Comparison of ENCODE assay signal across 19 cellular contexts in genomic region chr5:145941096-145941676, GRCh38. TPM values are rescaled to one million over a fixed set of nuclear protein-coding genes. Genes with fewer than 3 reads are reported as not detected.
DNase-seq lines count a peak whose midpoint lies in the region; ATAC-seq and TF ChIP-seq lines count a peak whose summit lies in the region.
"Had no signal": no experiment of that assay in that cellular context is flagged by ENCODE, and none has a peak within 500 bp of the region (broad histone marks: within the 10 kb centered on the region; RNA-seq: fewer than 3 reads in every experiment).

No MANE protein-coding gene starts in this region.

- POLR2A ChIA-PET in PC-3 (lab: Charles Lee; ENCODE audit: unreplicated experiment), result no interaction called here
- POLR2A ChIA-PET in SK-N-SH (lab: Yijun Ruan, JAX), result no interaction called here

- H3K36me3 ChIP-seq in PC-3 (ENCODE audit: low read depth, low read length), result no peaks in the 10 kb centered on the region
- no peaks in the 10 kb centered on the region for H3K36me3 ChIP-seq in body of pancreas (replicated peaks in 1 of 2; ENCODE audit: insufficient read depth in 1 of 2, low read depth in 2 of 2)
- no peaks in the 10 kb centered on the region for H3K36me3 ChIP-seq in mucosa of rectum (ENCODE audit: control insufficient read depth in 2 of 2, insufficient read depth in 2 of 2, low read length in 2 of 2)
- no peaks in the 10 kb centered on the region for H3K36me3 ChIP-seq in SK-N-SH (replicated peaks in 1 of 2; ENCODE audit: control insufficient read depth in 1 of 2, insufficient read depth in 2 of 2, low read length in 1 of 2)
- H3K36me3 ChIP-seq: right lobe of liver, uterus had no signal

- peak; percentile 45 for DNase-seq in EH (ENCODE audit: low read depth)
- DNase-seq in PC-3, result peak; percentile 15
- DNase-seq in body of pancreas, result no peak
- no peak for DNase-seq in NCI-H345 treated with DMSO at 0.1 percent for 48 hours (lab: John Stamatoyannopoulos, UW; ENCODE audit: unreplicated experiment)
- DNase-seq in effector CD4-positive, alpha-beta T cell, result no peak
- DNase-seq in SK-N-SH, result no peak
- DNase-seq: activated CD4-positive, alpha-beta T cell treated with anti-CD3 and anti-CD28 coated beads, Interleukin-2, amount 50 U/mL, for 48 hours; activated naive CD8-positive, alpha-beta T cell treated with anti-CD3 and anti-CD28 coated beads for 36 hours; activated T-cell treated with anti-CD3 and anti-CD28 coated beads, Interleukin-2, amount 50 U/mL, for 4 hours; CD8-positive, alpha-beta memory T cell; glutamatergic neuron; NCI-H1092 treated with DMSO at 0.1 percent for 48 hours; NCI-H774; right lobe of liver; uterus had no signal

- ATAC-seq in PC-3 (no peak), body of pancreas (no peak), GM19452 (IDR thresholded peaks at IDR 0.05; ENCODE audit: unreplicated experiment) (no peak)
- ATAC-seq: K562, right lobe of liver had no signal

- H3K9me2 ChIP-seq in PC-3 (replicated peaks; ENCODE audit: low read length) (no peaks in the 10 kb centered on the region), SK-N-SH (no peaks in the 10 kb centered on the region)

- H3K9ac ChIP-seq in PC-3 (ENCODE audit: low read length) (no peak overlapping the region), mucosa of rectum (ENCODE audit: low read depth in 1 of 2, low read length in 2 of 2) (no peak overlapping the region), SK-N-SH (no peak overlapping the region)

- intact Hi-C loops in PC-3 (cut with micrococcal nuclease), result no loop called here
- intact Hi-C loops in body of pancreas (cut with DNase I), result no loop called here

- BruUV-seq in PC-3 (replicated peaks; lab: Mats Ljungman, UMichigan), result no TSS peak

- no peaks in the 10 kb centered on the region for H3K27me3 ChIP-seq in PC-3 (ENCODE audit: low read length)
- no peaks in the 10 kb centered on the region for H3K27me3 ChIP-seq in body of pancreas
- H3K27me3 ChIP-seq in mucosa of rectum (ENCODE audit: control insufficient read depth in 2 of 2, insufficient read depth in 2 of 2, low read length in 2 of 2), result no peaks in the 10 kb centered on the region
- no peaks in the 10 kb centered on the region for H3K27me3 ChIP-seq in SK-N-SH (ENCODE audit: insufficient read depth)
- H3K27me3 ChIP-seq: right lobe of liver, uterus had no signal

- no peak overlapping the region for H2AFZ ChIP-seq in PC-3 (ENCODE audit: low read length)
- no peak overlapping the region for H2AFZ ChIP-seq in SK-N-SH (ENCODE audit: low read depth)

- H3K4me2 ChIP-seq in PC-3 (ENCODE audit: low read length) (no peak overlapping the region), SK-N-SH (no peak overlapping the region)

- H3K4me3 ChIP-seq in PC-3 (ENCODE audit: low read length) (no peak overlapping the region), body of pancreas (no peak overlapping the region), mucosa of rectum (ENCODE audit: low read length in 2 of 2) (no peak overlapping the region), SK-N-SH (ENCODE audit: low read depth in 2 of 2, low read length in 1 of 2) (no peak overlapping the region)
- H3K4me3 ChIP-seq: K562, right lobe of liver, uterus had no signal

- H3F3A ChIP-seq in PC-3 (ENCODE audit: low read length, unreplicated experiment) (no peaks in the 10 kb centered on the region), SK-N-SH (replicated peaks; ENCODE audit: insufficient read depth) (peaks cover 23% of the 10 kb centered on the region)

- no peak for TF ChIP-seq EP300 in SK-N-SH (IDR thresholded peaks at IDR 0.05; ENCODE audit: borderline replicate concordance in 1 of 2, low read depth in 1 of 2, low read length in 1 of 2)

- H4K20me1 ChIP-seq in PC-3 (ENCODE audit: low read length), result no peaks in the 10 kb centered on the region
- no peaks in the 10 kb centered on the region for H4K20me1 ChIP-seq in SK-N-SH (ENCODE audit: insufficient read depth)

- H3K79me2 ChIP-seq in PC-3 (ENCODE audit: low read length), result peaks cover 24% of the 10 kb centered on the region
- no peaks in the 10 kb centered on the region for H3K79me2 ChIP-seq in SK-N-SH (ENCODE audit: insufficient read depth)

- H3K27ac ChIP-seq in PC-3 (ENCODE audit: low read length), result peak overlapping the region; percentile 29; the same call in 1 of the 2 replicates
- peak overlapping the region; percentile 34 to 84 (median 66) for H3K27ac ChIP-seq in body of pancreas
- peak overlapping the region; percentile 39 to 60 for H3K27ac ChIP-seq in mucosa of rectum (ENCODE audit: low read depth in 2 of 2, low read length in 2 of 2)
- H3K27ac ChIP-seq in SK-N-SH (ENCODE audit: low read depth in 2 of 2, low read length in 1 of 2), result no peak overlapping the region
- H3K27ac ChIP-seq: right lobe of liver, uterus, VCaP had no signal

- no peak for TF ChIP-seq RAD21 in SK-N-SH (IDR thresholded peaks at IDR 0.05; ENCODE audit: low read length)

- H3K4me1 ChIP-seq in PC-3 (ENCODE audit: insufficient read depth, low read length) (peaks cover 53% of the 10 kb centered on the region), body of pancreas (peaks cover 65% of the 10 kb centered on the region), mucosa of rectum (ENCODE audit: control insufficient read depth in 2 of 2, insufficient read depth in 2 of 2, low read length in 2 of 2) (peaks cover 33 to 65% of the 10 kb centered on the region in 2 donors), SK-N-SH (ENCODE audit: control insufficient read depth in 1 of 2, insufficient read depth in 2 of 2, low read depth in 1 of 2, low read length in 1 of 2) (peaks cover 20 to 47% of the 10 kb centered on the region in 2 experiments)
- H3K4me1 ChIP-seq: uterus had no signal

- 73 to 91% methylated on average over 2 of the region's 2 CpGs for WGBS in body of pancreas, 2 donors
- 91% methylated on average over 2 of the region's 2 CpGs for whole genome bisulfite sequencing in SK-N-SH (ENCODE audit: low lambda C conversion rate)

- CTCF ChIA-PET in PC-3 (lab: Charles Lee), result no interaction called here
- CTCF ChIA-PET in SK-N-SH (lab: Yijun Ruan, JAX), result interaction anchor here (1.6 kb wide), 1 partner anchor 10 kb away, joined by 5 read pairs; no protein-coding TSS in a partner anchor

- H3K9me3 ChIP-seq in PC-3 (ENCODE audit: low read length) (no peaks in the 10 kb centered on the region), body of pancreas (no peaks in the 10 kb centered on the region), mucosa of rectum (ENCODE audit: control insufficient read depth in 2 of 2, low read length in 2 of 2) (no peaks in the 10 kb centered on the region), SK-N-SH (no peaks in the 10 kb centered on the region)
- H3K9me3 ChIP-seq: right lobe of liver, uterus had no signal

- no peak for TF ChIP-seq CTCF in PC-3 (conservative IDR thresholded peaks at IDR 0.05; ENCODE audit: low read depth, low read length)
- TF ChIP-seq CTCF in body of pancreas (IDR thresholded peaks at IDR 0.05), result no peak
- no peak for TF ChIP-seq CTCF in SK-N-SH (IDR thresholded peaks at IDR 0.05)

- no peak for TF ChIP-seq POLR2A in body of pancreas (IDR thresholded peaks at IDR 0.05)

TF ChIP-seq in SK-N-SH, 30 proteins besides CTCF, POLR2A, EP300 and RAD21 (continues in another document):
- TF ChIP-seq MAX (IDR thresholded peaks at IDR 0.05; ENCODE audit: low read depth) (no peak), RCOR1 (IDR thresholded peaks at IDR 0.05; ENCODE audit: low read length) (no peak), TCF12 (IDR thresholded peaks at IDR 0.05) (no peak), SIN3A (IDR thresholded peaks at IDR 0.05; ENCODE audit: borderline replicate concordance, low read depth, low read length) (no peak), FOXJ3 (CRISPR knock-in tag; IDR thresholded peaks at IDR 0.05) (no peak)
- TF ChIP-seq, protein P1, sequence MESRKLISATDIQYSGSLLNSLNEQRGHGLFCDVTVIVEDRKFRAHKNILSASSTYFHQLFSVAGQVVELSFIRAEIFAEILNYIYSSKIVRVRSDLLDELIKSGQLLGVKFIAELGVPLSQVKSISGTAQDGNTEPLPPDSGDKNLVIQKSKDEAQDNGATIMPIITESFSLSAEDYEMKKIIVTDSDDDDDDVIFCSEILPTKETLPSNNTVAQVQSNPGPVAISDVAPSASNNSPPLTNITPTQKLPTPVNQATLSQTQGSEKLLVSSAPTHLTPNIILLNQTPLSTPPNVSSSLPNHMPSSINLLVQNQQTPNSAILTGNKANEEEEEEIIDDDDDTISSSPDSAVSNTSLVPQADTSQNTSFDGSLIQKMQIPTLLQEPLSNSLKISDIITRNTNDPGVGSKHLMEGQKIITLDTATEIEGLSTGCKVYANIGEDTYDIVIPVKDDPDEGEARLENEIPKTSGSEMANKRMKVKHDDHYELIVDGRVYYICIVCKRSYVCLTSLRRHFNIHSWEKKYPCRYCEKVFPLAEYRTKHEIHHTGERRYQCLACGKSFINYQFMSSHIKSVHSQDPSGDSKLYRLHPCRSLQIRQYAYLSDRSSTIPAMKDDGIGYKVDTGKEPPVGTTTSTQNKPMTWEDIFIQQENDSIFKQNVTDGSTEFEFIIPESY (IDR thresholded peaks at IDR 0.05; ENCODE audit: borderline replicate concordance, low read depth), result no peak

RNA-seq across cellular contexts. Expression of gene SH3RF2, which starts 4.8 kb away (rescaled TPM):
- total RNA-seq in PC-3 (2014; rRNA removed), result 5.9 and 6.2 TPM in 2 replicates
- total RNA-seq in body of pancreas, result 10 to 100 TPM; 14.8 to 25.7 TPM
- 0.87 and 0.93 TPM in 2 replicates for polyA plus RNA-seq in SK-N-SH (2012; rRNA removed)
- 0.36 and 0.47 TPM in 2 replicates for polyA plus RNA-seq in SK-N-SH (2012; cell fraction: cytosol; rRNA removed)
- polyA plus RNA-seq in SK-N-SH (2012; cell fraction: nucleus; rRNA removed), result 1.8 and 2.0 TPM in 2 replicates
- total RNA-seq: activated naive CD8-positive, alpha-beta T cell treated with anti-CD3 and anti-CD28 coated beads for 36 hours; K562 had no signal

Comparison
In these comparisons a context has a peak if more than half of its experiments do, and no peak if none do; other contexts are left out.
1. DNase-seq: peak in EH (single experiment) and PC-3 (single experiment); none in body of pancreas (0 of 4), NCI-H345 treated with DMSO at 0.1 percent for 48 hours (single experiment), effector CD4-positive, alpha-beta T cell (single experiment) and SK-N-SH (single experiment).
2. H3K27ac ChIP-seq: peak in PC-3 (single experiment), body of pancreas (4 of 4) and mucosa of rectum (2 of 2); none in SK-N-SH (0 of 2).